ENCODE assay signal across 1 cellular context in genomic region chr3:177810162-177810623, GRCh38.
TF ChIP-seq lines count a peak whose summit lies in the region.

No MANE protein-coding gene starts in this region.

TF ChIP-seq in K562, 482 proteins besides CTCF, POLR2A, EP300 and RAD21 (continued from another document and continues in another):
- TF ChIP-seq ZNF277 (CRISPR knock-in tag; IDR thresholded peaks at IDR 0.05; ENCODE audit: borderline replicate concordance), result no peak
- TF ChIP-seq SPI1 (IDR thresholded peaks at IDR 0.05; ENCODE audit: borderline replicate concordance, low read depth, low read length), result no peak
- TF ChIP-seq TRIM28 (IDR thresholded peaks at IDR 0.05), result no peak
- no peak for TF ChIP-seq CLOCK (CRISPR knock-in tag; IDR thresholded peaks at IDR 0.05; ENCODE audit: borderline replicate concordance)
- TF ChIP-seq FOXK1 (CRISPR knock-in tag; IDR thresholded peaks at IDR 0.05; ENCODE audit: borderline replicate concordance), result no peak
- TF ChIP-seq MYC (IDR thresholded peaks at IDR 0.05; ENCODE audit: low read depth, low read length), result no peak
- TF ChIP-seq MYC (CRISPR knock-in tag; IDR thresholded peaks at IDR 0.05; ENCODE audit: borderline replicate concordance, low read depth), result no peak
- TF ChIP-seq ZNF699 (CRISPR knock-in tag; IDR thresholded peaks at IDR 0.05; ENCODE audit: insufficient replicate concordance), result no peak
- TF ChIP-seq ZNF740 (CRISPR knock-in tag; IDR thresholded peaks at IDR 0.05), result no peak
- TF ChIP-seq ZNF740 (tag; IDR thresholded peaks at IDR 0.05), result no peak
- TF ChIP-seq HEY1 (CRISPR knock-in tag; IDR thresholded peaks at IDR 0.05; ENCODE audit: borderline replicate concordance), result no peak
- no peak for TF ChIP-seq RNF219 (CRISPR knock-in tag; IDR thresholded peaks at IDR 0.05)
- TF ChIP-seq ATF4 (CRISPR knock-in tag; IDR thresholded peaks at IDR 0.05), result no peak
- TF ChIP-seq MAFF (IDR thresholded peaks at IDR 0.05; ENCODE audit: low read length), result peak; percentile 93
- TF ChIP-seq FOXO4 (CRISPR knock-in tag; IDR thresholded peaks at IDR 0.05), result no peak
- TF ChIP-seq SREBF2 (CRISPR knock-in tag; IDR thresholded peaks at IDR 0.05), result no peak
- TF ChIP-seq ZNF764 (CRISPR knock-in tag; IDR thresholded peaks at IDR 0.05; ENCODE audit: low read depth), result no peak
- TF ChIP-seq KDM1A (IDR thresholded peaks at IDR 0.05), result no peak
- TF ChIP-seq BCOR (IDR thresholded peaks at IDR 0.05), result no peak
- no peak for TF ChIP-seq TCFL5 (CRISPR knock-in tag; conservative IDR thresholded peaks at IDR 0.05)
- TF ChIP-seq JUN (IDR thresholded peaks at IDR 0.05; ENCODE audit: borderline replicate concordance, low read depth, low read length), result no peak
- no peak for TF ChIP-seq JUN (CRISPR knock-in tag; IDR thresholded peaks at IDR 0.05; ENCODE audit: borderline replicate concordance)
- TF ChIP-seq CTCFL (IDR thresholded peaks at IDR 0.05; ENCODE audit: borderline replicate concordance, insufficient read depth, low read depth, low read length, poor library complexity, severe bottlenecking), result no peak
- TF ChIP-seq CCNT2 (IDR thresholded peaks at IDR 0.05; ENCODE audit: borderline replicate concordance, extremely low read depth, insufficient read length, low read depth, low read length), result no peak
- peak; percentile 69 for TF ChIP-seq BACH1 (tag; IDR thresholded peaks at IDR 0.05)
- no peak for TF ChIP-seq CBX1 (IDR thresholded peaks at IDR 0.05; ENCODE audit: low read depth)
- no peak for TF ChIP-seq GATAD2B (IDR thresholded peaks at IDR 0.05; ENCODE audit: borderline replicate concordance)
- TF ChIP-seq ETV5 (CRISPR knock-in tag; IDR thresholded peaks at IDR 0.05; ENCODE audit: low read depth), result no peak
- no peak for TF ChIP-seq FIP1L1 (IDR thresholded peaks at IDR 0.05; ENCODE audit: low read depth, low read length, poor library complexity, severe bottlenecking)
- TF ChIP-seq ELK3 (CRISPR knock-in tag; IDR thresholded peaks at IDR 0.05), result no peak
- TF ChIP-seq FUS (optimal IDR thresholded peaks at IDR 0.05; ENCODE audit: low read depth, low read length), result no peak
- TF ChIP-seq ZNF518B (CRISPR knock-in tag; IDR thresholded peaks at IDR 0.05), result no peak
- TF ChIP-seq MBD1 (CRISPR knock-in tag; IDR thresholded peaks at IDR 0.05), result no peak
- no peak for TF ChIP-seq TAF9B (IDR thresholded peaks at IDR 0.05; ENCODE audit: partially characterized antibody)
- TF ChIP-seq CCAR2 (IDR thresholded peaks at IDR 0.05; ENCODE audit: low read depth, low read length), result no peak
- TF ChIP-seq ZNF175 (CRISPR knock-in tag; IDR thresholded peaks at IDR 0.05; ENCODE audit: low read depth), result no peak
- no peak for TF ChIP-seq ZNF174 (CRISPR knock-in tag; IDR thresholded peaks at IDR 0.05)
- TF ChIP-seq RBM17 (IDR thresholded peaks at IDR 0.05; ENCODE audit: borderline replicate concordance, low read depth, low read length), result no peak
- TF ChIP-seq STAG1 (CRISPR knock-in tag; IDR thresholded peaks at IDR 0.05; ENCODE audit: borderline replicate concordance), result no peak
- no peak for TF ChIP-seq RAD51 (IDR thresholded peaks at IDR 0.05; ENCODE audit: borderline replicate concordance, low read depth)
- no peak for TF ChIP-seq ZFP36 (IDR thresholded peaks at IDR 0.05; ENCODE audit: low read depth, low read length, partially characterized antibody)
- no peak for TF ChIP-seq CHAMP1 (IDR thresholded peaks at IDR 0.05)
- no peak for TF ChIP-seq MIER1 (IDR thresholded peaks at IDR 0.05; ENCODE audit: low read depth)
